Comparison of ENCODE assay signal across 8 cellular contexts in the genomic region with DNA sequence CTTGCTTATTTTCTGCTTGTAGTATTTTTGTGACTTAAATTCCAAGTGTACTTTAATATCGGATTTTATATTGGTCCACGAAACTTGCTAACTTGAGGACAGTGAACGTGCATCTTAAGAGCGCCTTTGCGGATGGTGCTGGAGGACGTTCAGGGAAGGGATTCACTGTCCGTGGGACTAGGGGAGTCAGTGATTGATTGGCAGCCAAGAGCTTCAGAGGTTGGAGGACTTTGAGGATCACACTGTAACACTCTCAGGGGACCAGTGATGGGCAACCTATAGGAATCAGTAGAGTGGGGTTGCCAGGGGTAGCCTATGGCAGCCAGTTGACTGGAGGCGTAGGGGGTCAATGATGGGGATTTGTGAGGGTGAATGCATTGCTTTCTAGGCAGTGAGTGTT. TPM values are rescaled to one million over a fixed set of nuclear protein-coding genes. Genes with fewer than 3 reads are reported as not detected.
DNase-seq lines count a peak whose midpoint lies in the region; ATAC-seq and TF ChIP-seq lines count a peak whose summit lies in the region.

No MANE protein-coding gene starts in this region.

- intact Hi-C loops in right lobe of liver (cut with DNase I), result no loop called here

- peaks cover 0 to 6% (median 0%) of the 10 kb centered on the region in 4 donors for H3K4me1 ChIP-seq in right lobe of liver
- peaks cover 0 to 23% (median 9%) of the 10 kb centered on the region in 4 donors for H3K4me1 ChIP-seq in tibial nerve

- H3K27me3 Mint-ChIP-seq in activated T-cell treated with anti-CD3 and anti-CD28 coated beads, Interleukin-2, amount 50 U/mL, for 4 hours (ENCODE audit: low read depth), result peaks cover 9% of the 10 kb centered on the region

- no peak for TF ChIP-seq POLR2A in right lobe of liver (IDR thresholded peaks at IDR 0.05)
- TF ChIP-seq POLR2A in tibial nerve (IDR thresholded peaks at IDR 0.05), result no peak

- H3K27me3 ChIP-seq in right lobe of liver (no peaks in the 10 kb centered on the region), tibial nerve (peaks cover 0 to 12% of the 10 kb centered on the region in 2 donors)

- 4% methylated on average over 8 of the region's 8 CpGs for WGBS in right lobe of liver (ENCODE audit: insufficient coverage, low coverage, low lambda C conversion rate, missing lambda C conversion rate)
- 7 to 8% methylated on average over 8 of the region's 8 CpGs for WGBS in tibial nerve, 2 donors

- no peak overlapping the region for H3K27ac ChIP-seq in right lobe of liver
- H3K27ac ChIP-seq in tibial nerve, result peak overlapping the region in 2 of 4 donors; percentile 80 to 83

- in situ Hi-C loops in astrocyte of the cerebellum (cut with HindIII; ENCODE audit: low sequenced_read_pairs), result no loop called here

- no peak for TF ChIP-seq CTCF in astrocyte of the cerebellum (IDR thresholded peaks at IDR 0.05; ENCODE audit: low read depth, low read length, missing control alignments)
- no peak for TF ChIP-seq CTCF in right lobe of liver (IDR thresholded peaks at IDR 0.05)
- no peak for TF ChIP-seq CTCF in tibial nerve (IDR thresholded peaks at IDR 0.05)

- H3K9me3 ChIP-seq in right lobe of liver, result no peaks in the 10 kb centered on the region
- H3K9me3 ChIP-seq in tibial nerve, result no peaks in the 10 kb centered on the region

- H3K4me3 Mint-ChIP-seq in activated T-cell treated with anti-CD3 and anti-CD28 coated beads, Interleukin-2, amount 50 U/mL, for 4 hours, result peak overlapping the region; percentile 98

- H3K4me1 Mint-ChIP-seq in activated T-cell treated with anti-CD3 and anti-CD28 coated beads, Interleukin-2, amount 50 U/mL, for 4 hours (ENCODE audit: low read depth), result peaks cover 21% of the 10 kb centered on the region

- peaks cover 24% of the 10 kb centered on the region for H3K36me3 Mint-ChIP-seq in activated T-cell treated with anti-CD3 and anti-CD28 coated beads, Interleukin-2, amount 50 U/mL, for 4 hours (ENCODE audit: insufficient read depth)

- H3K4me3 ChIP-seq in astrocyte of the cerebellum (ENCODE audit: low read depth, low read length), result peak overlapping the region; percentile 56
- H3K4me3 ChIP-seq in right lobe of liver, result peak overlapping the region; percentile 36 to 68 (median 66)
- H3K4me3 ChIP-seq in tibial nerve, result peak overlapping the region; percentile 39 to 73 (median 62)

- H3K36me3 ChIP-seq in right lobe of liver (peaks cover 0 to 13% (median 0%) of the 10 kb centered on the region in 4 donors), tibial nerve (peaks cover 0 to 29% (median 0%) of the 10 kb centered on the region in 3 donors)

- no peak for TF ChIP-seq EP300 in tibial nerve (IDR thresholded peaks at IDR 0.05)

- DNase-seq in activated T-cell treated with anti-CD3 and anti-CD28 coated beads, Interleukin-2, amount 50 U/mL, for 4 hours, result no peak
- DNase-seq in activated T-cell treated with anti-CD3 and anti-CD28 coated beads for 4 hours, result no peak
- no peak for DNase-seq in astrocyte of the cerebellum (ENCODE audit: low read depth)
- no peak for DNase-seq in right lobe of liver
- DNase-seq in tibial nerve (ENCODE audit: low spot score in 2 of 2), result no peak
- no peak for DNase-seq in hypothalamus (lab: John Stamatoyannopoulos, UW)
- no peak for DNase-seq in H4 (ENCODE audit: low spot score)

- H3K9me3 Mint-ChIP-seq in activated T-cell treated with anti-CD3 and anti-CD28 coated beads, Interleukin-2, amount 50 U/mL, for 4 hours, result peaks cover 3% of the 10 kb centered on the region

- ATAC-seq in activated T-cell treated with anti-CD3 and anti-CD28 coated beads, Interleukin-2, amount 50 U/mL, for 4 hours, result peak in 1 of 2 donors; percentile 27
- ATAC-seq in right lobe of liver (no peak), GM21390 (IDR thresholded peaks at IDR 0.05; ENCODE audit: unreplicated experiment) (no peak)

RNA-seq across cellular contexts. Expression of gene ZNF175, which starts 0.5 kb away (rescaled TPM):
- 1 to 10 TPM; 5.3 to 7.5 (median 6.0) TPM for total RNA-seq in activated T-cell treated with anti-CD3 and anti-CD28 coated beads, Interleukin-2, amount 50 U/mL, for 4 hours
- total RNA-seq in right lobe of liver (1 to 10 TPM; 1.2 to 5.2 (median 4.4) TPM), tibial nerve (1 to 10 TPM; 4.3 to 8.5 (median 7.3) TPM)
- 3.1 and 5.1 TPM in 2 replicates for total RNA-seq in H4 (2014; rRNA removed; shearing (Covaris generic))

RNA-seq across cellular contexts. Expression of gene SIGLEC6, which starts 40.1 kb away (rescaled TPM):
- under 1 TPM in 1 of 3 donors, not detected in 2; 0.32 TPM for total RNA-seq in activated T-cell treated with anti-CD3 and anti-CD28 coated beads, Interleukin-2, amount 50 U/mL, for 4 hours
- not detected for total RNA-seq in right lobe of liver
- 1 to 10 TPM in 1 of 4 donors, under 1 TPM in 3; 0.44 to 1.5 (median 0.59) TPM for total RNA-seq in tibial nerve
- not detected in 2 replicates for total RNA-seq in H4 (2014; rRNA removed; shearing (Covaris generic))

RNA-seq across cellular contexts. Expression of gene SIGLEC5, which starts 58.6 kb away (rescaled TPM):
- total RNA-seq in activated T-cell treated with anti-CD3 and anti-CD28 coated beads, Interleukin-2, amount 50 U/mL, for 4 hours, result under 1 TPM in 1 of 3 donors, not detected in 2; 0.11 TPM
- total RNA-seq in right lobe of liver (1 to 10 TPM in 1 of 6 experiments, under 1 TPM in 2, not detected in 3; 0.89 to 1.1 (median 0.92) TPM), tibial nerve (1 to 10 TPM in 3 of 4 donors, under 1 TPM in 1; 0.20 to 2.2 (median 1.6) TPM)
- total RNA-seq in H4 (2014; rRNA removed; shearing (Covaris generic)), result not detected in 2 replicates
